ENCODE assay signal across 8 cellular contexts in the genomic region with DNA sequence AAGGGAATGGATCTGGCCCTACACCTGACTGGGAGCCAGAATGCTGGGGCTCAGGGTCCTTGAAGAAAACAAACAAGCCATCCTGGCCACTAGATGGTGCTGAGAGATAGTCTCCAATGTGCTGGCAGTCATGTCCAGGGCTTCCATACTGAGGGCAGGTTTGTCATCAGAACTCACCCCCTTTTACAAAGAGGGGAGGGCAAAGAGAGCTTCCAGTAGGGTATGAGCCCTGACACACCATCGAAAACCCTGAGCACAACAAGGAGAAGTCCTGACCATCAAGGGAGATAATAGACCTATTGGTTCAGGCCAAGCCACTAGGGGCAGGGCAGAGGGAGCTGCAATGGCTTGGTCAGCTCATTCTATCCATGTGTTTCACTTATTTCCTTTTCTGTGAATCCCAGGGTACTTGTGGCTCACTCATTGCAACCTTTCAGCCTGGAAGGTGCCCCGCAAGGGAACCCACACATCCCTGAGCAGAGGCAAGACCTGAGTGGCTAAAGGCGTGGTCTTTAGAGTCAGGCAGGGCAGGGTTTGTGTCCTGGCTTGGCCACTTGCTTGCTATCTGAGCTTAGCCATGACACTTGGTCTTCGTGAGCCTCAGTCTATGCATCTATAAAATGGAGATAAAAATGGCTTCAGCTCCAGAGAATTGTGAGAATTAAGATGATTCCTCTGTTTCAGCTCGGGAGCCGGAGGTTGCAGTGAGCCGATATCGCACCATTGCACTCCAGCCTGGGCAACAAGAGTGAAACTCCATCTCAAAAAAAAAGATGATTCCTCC. TPM values are rescaled to one million over a fixed set of nuclear protein-coding genes. Genes with fewer than 3 reads are reported as not detected.
DNase-seq lines count a peak whose midpoint lies in the region; TF ChIP-seq lines count a peak whose summit lies in the region.

No MANE protein-coding gene starts in this region.

- CTCF ChIA-PET in mammary epithelial cell (lab: Charles Lee; ENCODE audit: low non-redundant PET): interaction anchor here (0.5 to 2.2 kb wide), 21 partner anchors 12 to 310 kb away, joined by 3 to 37 read pairs (median 4); partner anchors contain the start of gene RDH12

- H4K20me1 ChIP-seq in mammary epithelial cell (ENCODE audit: insufficient read depth, low read length): no peaks in the 10 kb centered on the region

- 80% methylated on average over 8 of the region's 8 CpGs for WGBS in mammary epithelial cell (ENCODE audit: low coverage, missing lambda C conversion rate)
- 94% methylated on average over 7 of the region's 8 CpGs for WGBS in suprapubic skin

- intact Hi-C loops in mammary epithelial cell (cut with micrococcal nuclease): loop anchor here (1.0 to 2.0 kb wide), 4 partner anchors 44 to 178 kb away; no protein-coding TSS in a partner anchor

- no peaks in the 10 kb centered on the region for H3K79me2 ChIP-seq in mammary epithelial cell (ENCODE audit: insufficient read depth, low read length)

- H3K4me3 ChIP-seq in LNCaP clone FGC (ENCODE audit: low read depth, low read length): no peak overlapping the region
- no peak overlapping the region for H3K4me3 ChIP-seq in mammary epithelial cell (replicated peaks in 1 of 3; ENCODE audit: insufficient read depth in 1 of 3, low read depth in 2 of 3, low read length in 3 of 3)
- no peak overlapping the region for H3K4me3 ChIP-seq in suprapubic skin

- DNase-seq in activated CD8-positive, alpha-beta memory T cell treated with anti-CD3 and anti-CD28 coated beads, Interleukin-2, amount 50 U/mL, for 4 hours: peak; percentile 30
- DNase-seq in activated CD8-positive, alpha-beta memory T cell treated with anti-CD3 and anti-CD28 coated beads for 24 hours: no peak
- no peak for DNase-seq in LNCaP clone FGC (ENCODE audit: low read depth)
- peak; percentile 17 for DNase-seq in SHP77 treated with DMSO at 0.1 percent for 48 hours (lab: John Stamatoyannopoulos, UW)
- peak; percentile 51 for DNase-seq in mammary epithelial cell
- DNase-seq in islet precursor cell: peak; percentile 70
- DNase-seq in stimulated activated CD4-positive, alpha-beta T cell treated with anti-CD3 and anti-CD28 coated beads, Interleukin-4, amount 100 ng/mL, for 24 hours: peak; percentile 48
- no peak for DNase-seq in suprapubic skin (ENCODE audit: low spot score in 2 of 2)

- TF ChIP-seq POLR2A in suprapubic skin (IDR thresholded peaks at IDR 0.05): no peak

- H3K36me3 ChIP-seq in mammary epithelial cell (ENCODE audit: insufficient read depth, low read length): no peaks in the 10 kb centered on the region
- H3K36me3 ChIP-seq in suprapubic skin: no peaks in the 10 kb centered on the region

- dilution Hi-C loops in mammary epithelial cell (cut with HindIII; ENCODE audit: low sequenced_read_pairs): no loop called here

- no peak for TF ChIP-seq EP300 in suprapubic skin (IDR thresholded peaks at IDR 0.05)

- H3K27me3 ChIP-seq in mammary epithelial cell (ENCODE audit: insufficient read depth, low read length): no peaks in the 10 kb centered on the region
- H3K27me3 ChIP-seq in suprapubic skin: peaks cover 5% of the 10 kb centered on the region

- no TSS peak for BruUV-seq in mammary epithelial cell (replicated peaks; lab: Mats Ljungman, UMichigan)

- TF ChIP-seq CTCF in LNCaP clone FGC (IDR thresholded peaks at IDR 0.05; ENCODE audit: control insufficient read depth, extremely low read depth, insufficient read depth) (peak; percentile 58), mammary epithelial cell (conservative IDR thresholded peaks at IDR 0.05 in 1 of 2, IDR thresholded peaks at IDR 0.05 in 1 of 2; ENCODE audit: extremely low read depth in 1 of 2, insufficient read depth in 1 of 2, low read depth in 1 of 2, low read length in 2 of 2) (peak; percentile 73 to 82), suprapubic skin (IDR thresholded peaks at IDR 0.05) (peak in 1 of 2 donors; percentile 40)

- H2AFZ ChIP-seq in mammary epithelial cell (ENCODE audit: low read depth, low read length): peak overlapping the region; percentile 18

- H3K27ac ChIP-seq in mammary epithelial cell (ENCODE audit: insufficient read depth, low read depth, low read length): no peak overlapping the region
- no peak overlapping the region for H3K27ac ChIP-seq in suprapubic skin

- H3K9ac ChIP-seq in mammary epithelial cell (ENCODE audit: insufficient read depth, low read length): no peak overlapping the region

- peaks cover 6% of the 10 kb centered on the region for H3K4me1 ChIP-seq in mammary epithelial cell (ENCODE audit: insufficient read depth, low read length)
- H3K4me1 ChIP-seq in suprapubic skin: peaks cover 4% of the 10 kb centered on the region

- in situ Hi-C loops in mammary epithelial cell (cut with MboI; ENCODE audit: low sequenced_read_pairs in 2 of 2): no loop called here

- H3K9me3 ChIP-seq in mammary epithelial cell (replicated peaks; ENCODE audit: insufficient read depth, low read length): no peaks in the 10 kb centered on the region
- no peaks in the 10 kb centered on the region for H3K9me3 ChIP-seq in suprapubic skin

- H3K4me2 ChIP-seq in mammary epithelial cell (ENCODE audit: insufficient read depth, low read depth, low read length): no peak overlapping the region

RNA-seq across cellular contexts. Expression of gene PLEKHH1, which starts 6.2 kb away (rescaled TPM):
- total RNA-seq in mammary epithelial cell: 10 to 100 TPM in 1 of 2 donors, 1 to 10 TPM in 1; 6.7 to 11.9 TPM
- polyA plus RNA-seq in mammary epithelial cell: 3.1 TPM
- polyA minus RNA-seq in mammary epithelial cell: 41.7 TPM
- total RNA-seq in suprapubic skin: 10 to 100 TPM; 15.3 to 75.6 (median 23.7) TPM

RNA-seq across cellular contexts. Expression of gene TMEM229B, which starts 38.3 kb away (rescaled TPM):
- total RNA-seq in mammary epithelial cell: 1 to 10 TPM in 1 of 2 donors, under 1 TPM in 1; 0.50 to 2.0 TPM
- polyA plus RNA-seq in mammary epithelial cell: 1.2 TPM
- 1.5 TPM for polyA minus RNA-seq in mammary epithelial cell
- total RNA-seq in suprapubic skin: 1 to 10 TPM; 1.5 to 3.3 (median 1.8) TPM

Comparison
In these comparisons a context has a peak if more than half of its experiments do, and no peak if none do; other contexts are left out.
1. DNase-seq: peak in activated CD8-positive, alpha-beta memory T cell treated with anti-CD3 and anti-CD28 coated beads, Interleukin-2, amount 50 U/mL, for 4 hours (single experiment), SHP77 treated with DMSO at 0.1 percent for 48 hours (single experiment), mammary epithelial cell (single experiment), islet precursor cell (single experiment) and stimulated activated CD4-positive, alpha-beta T cell treated with anti-CD3 and anti-CD28 coated beads, Interleukin-4, amount 100 ng/mL, for 24 hours (single experiment); none in activated CD8-positive, alpha-beta memory T cell treated with anti-CD3 and anti-CD28 coated beads for 24 hours (single experiment), LNCaP clone FGC (single experiment) and suprapubic skin (0 of 2).